25 cellular contexts compared by ENCODE assay signal in the genomic region with DNA sequence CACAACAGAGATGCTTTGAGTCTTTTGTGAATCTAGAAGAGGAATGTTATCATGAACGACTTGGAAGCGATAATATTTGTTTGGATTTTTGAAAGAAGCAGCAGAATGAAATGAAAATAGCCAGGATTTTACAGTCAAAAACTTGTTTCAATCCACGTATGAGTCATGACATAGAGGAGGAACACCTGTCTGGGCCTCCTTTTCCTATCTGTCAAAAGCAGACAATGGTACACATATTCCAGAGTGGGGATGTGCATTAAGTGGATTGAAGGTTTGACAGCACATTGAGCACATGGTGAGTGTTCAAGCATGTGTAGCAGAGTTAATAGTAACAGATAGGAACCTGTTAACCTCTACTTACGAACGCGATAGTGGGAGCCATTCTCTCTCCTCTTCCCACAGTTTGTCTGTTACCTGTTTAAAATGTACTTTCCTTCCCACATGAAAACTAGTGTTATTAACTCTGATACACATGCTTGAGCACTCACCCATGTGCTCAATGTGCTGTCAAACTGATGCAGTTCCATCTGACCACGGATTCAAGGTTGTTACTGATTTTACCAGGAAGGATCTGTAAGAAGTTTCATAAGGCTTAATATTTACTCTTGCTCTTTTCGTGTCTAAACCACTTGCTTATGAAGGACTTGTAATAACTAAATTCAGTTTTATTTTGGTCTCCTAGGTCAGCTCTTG.
DNase-seq lines count a peak whose midpoint lies in the region; ATAC-seq, FAIRE-seq and TF ChIP-seq lines count a peak whose summit lies in the region.
"Had no signal": no experiment of that assay in that cellular context is flagged by ENCODE, and none has a peak within 500 bp of the region (broad histone marks: within the 10 kb centered on the region; RNA-seq: fewer than 3 reads in every experiment).

No MANE protein-coding gene starts in this region.

- no TSS peak for BruUV-seq in HepG2 (replicated peaks; lab: Mats Ljungman, UMichigan)

- H3K4me1 ChIP-seq in HepG2 (ENCODE audit: insufficient read depth, low read length) = no peaks in the 10 kb centered on the region
- H3K4me1 ChIP-seq in right lobe of liver = no peaks in the 10 kb centered on the region
- H3K4me1 ChIP-seq in thyroid gland = peaks cover 0 to 12% of the 10 kb centered on the region in 2 donors
- H3K4me1 ChIP-seq: BE2C, BLaER1, Caco-2 had no signal

- TF ChIP-seq POLR2A in HepG2 (IDR thresholded peaks at IDR 0.05; ENCODE audit: insufficient read depth in 1 of 2, low read depth in 2 of 2, low read length in 2 of 2) (no peak), right lobe of liver (IDR thresholded peaks at IDR 0.05) (no peak), thyroid gland (IDR thresholded peaks at IDR 0.05) (no peak)

- H3K27me3 Mint-ChIP-seq in activated CD4-positive, alpha-beta T cell treated with anti-CD3 and anti-CD28 coated beads, Interleukin-2, amount 10 ng/mL, durations not matched to agents 24 days and 14 days = no peaks in the 10 kb centered on the region
- H3K27me3 Mint-ChIP-seq: CD4-positive, alpha-beta memory T cell; CD4-positive, CD25-positive, alpha-beta regulatory T cell had no signal

- no peak overlapping the region for H3K4me2 ChIP-seq in HepG2 (ENCODE audit: low read depth, low read length)
- peak overlapping the region; percentile 9 for H3K4me2 ChIP-seq in neural cell (ENCODE audit: low read length)
- H3K4me2 ChIP-seq: BLaER1 had no signal

- 22% methylated on average over 8 of the region's 8 CpGs for WGBS in HepG2 (ENCODE audit: low lambda C conversion rate)
- 52% methylated on average over 8 of the region's 8 CpGs for WGBS in right lobe of liver (ENCODE audit: insufficient coverage, low coverage, low lambda C conversion rate, missing lambda C conversion rate)
- 64 to 66% methylated on average over 8 of the region's 8 CpGs for WGBS in thyroid gland, 2 donors

- no peak overlapping the region for H3K27ac Mint-ChIP-seq in activated CD4-positive, alpha-beta T cell treated with anti-CD3 and anti-CD28 coated beads, Interleukin-2, amount 10 ng/mL, durations not matched to agents 24 days and 14 days
- H3K27ac Mint-ChIP-seq: CD14-positive monocyte; CD4-positive, alpha-beta memory T cell; CD4-positive, CD25-positive, alpha-beta regulatory T cell had no signal

- TF ChIP-seq RAD21 in HepG2 (CRISPR knock-in tag; IDR thresholded peaks at IDR 0.05) (no peak), neural cell (conservative IDR thresholded peaks at IDR 0.05) (peak; percentile 25)

- no peaks in the 10 kb centered on the region for H3K36me3 Mint-ChIP-seq in activated CD4-positive, alpha-beta T cell treated with anti-CD3 and anti-CD28 coated beads, Interleukin-2, amount 10 ng/mL, durations not matched to agents 24 days and 14 days (ENCODE audit: low read depth)
- H3K36me3 Mint-ChIP-seq: CD14-positive monocyte; CD4-positive, alpha-beta memory T cell; CD4-positive, CD25-positive, alpha-beta regulatory T cell had no signal

- in situ Hi-C loops in HepG2 (cut with HindIII; ENCODE audit: extremely low pct_ligation_motif_present, low pct_unique_long_range_greater_than_20kb) = no loop called here

- H3K27ac ChIP-seq in HepG2 (ENCODE audit: extremely low read length, insufficient read depth, low read length) = no peak overlapping the region
- H3K27ac ChIP-seq in right lobe of liver = no peak overlapping the region
- H3K27ac ChIP-seq in neural cell (ENCODE audit: low read length) = peak overlapping the region; percentile 13
- H3K27ac ChIP-seq in thyroid gland = no peak overlapping the region
- H3K27ac ChIP-seq: 22Rv1, BLaER1 had no signal

- POLR2A ChIA-PET in HepG2 (lab: Yijun Ruan, JAX) = no interaction called here

- H3K9me3 ChIP-seq in HepG2 (ENCODE audit: low read length) (peaks cover 98% of the 10 kb centered on the region), right lobe of liver (no peaks in the 10 kb centered on the region), neural cell (ENCODE audit: low read length) (no peaks in the 10 kb centered on the region), thyroid gland (no peaks in the 10 kb centered on the region)
- H3K9me3 ChIP-seq: BE2C, BLaER1, Caco-2 had no signal

- CTCF ChIA-PET in HepG2 (lab: Yijun Ruan, JAX; ENCODE audit: low intra/inter-chr PET ratio, low total read pairs) = no interaction called here

- H3K79me2 ChIP-seq in HepG2 (ENCODE audit: insufficient read depth, low read length) (no peaks in the 10 kb centered on the region), neural cell (replicated peaks; ENCODE audit: insufficient read depth, low read length) (no peaks in the 10 kb centered on the region)

- no peaks in the 10 kb centered on the region for H4K20me1 ChIP-seq in HepG2 (ENCODE audit: insufficient read depth, low read length)
- no peaks in the 10 kb centered on the region for H4K20me1 ChIP-seq in neural cell (ENCODE audit: insufficient read depth)
- H4K20me1 ChIP-seq: BLaER1 had no signal

- H3K9ac ChIP-seq in HepG2 (ENCODE audit: insufficient read depth, low read depth, low read length) = no peak overlapping the region
- no peak overlapping the region for H3K9ac ChIP-seq in neural cell (ENCODE audit: low read length)
- H3K9ac ChIP-seq: BLaER1 had no signal

- H3K36me3 ChIP-seq in HepG2 (replicated peaks in 1 of 2; ENCODE audit: control insufficient read depth in 1 of 2, insufficient read depth in 2 of 2, low read length in 2 of 2) (no peaks in the 10 kb centered on the region), right lobe of liver (no peaks in the 10 kb centered on the region), neural cell (ENCODE audit: insufficient read depth, low read length) (no peaks in the 10 kb centered on the region), thyroid gland (no peaks in the 10 kb centered on the region)
- H3K36me3 ChIP-seq: BE2C, BLaER1 had no signal

- peak; percentile 22 for DNase-seq in activated CD4-positive, alpha-beta T cell treated with anti-CD3 and anti-CD28 coated beads, Interleukin-2, amount 10 ng/mL, durations not matched to agents 24 days and 14 days
- DNase-seq in activated CD4-positive, alpha-beta T cell treated with anti-CD3 and anti-CD28 coated beads, Interleukin-2, amount 50 U/mL, for 1 hour = no peak
- DNase-seq in HepG2 (ENCODE audit: low spot score) (no peak), right lobe of liver (no peak), thyroid gland (peak; percentile 7 to 8), A172 (ENCODE audit: low spot score) (no peak)
- no peak for DNase-seq in effector CD4-positive, alpha-beta T cell
- DNase-seq: ACHN; BE2C; C1 segment of cervical spinal cord; Caco-2; Calu3; CD4-positive, alpha-beta memory T cell; CD4-positive, CD25-positive, alpha-beta regulatory T cell; DMS79 treated with DMSO at 0.1 percent for 48 hours; GF-D8 had no signal

- ATAC-seq in HepG2 = no peak
- ATAC-seq in right lobe of liver = no peak

- peaks cover 3% of the 10 kb centered on the region for H3K9me3 Mint-ChIP-seq in activated CD4-positive, alpha-beta T cell treated with anti-CD3 and anti-CD28 coated beads, Interleukin-2, amount 10 ng/mL, durations not matched to agents 24 days and 14 days

- H3K27me3 ChIP-seq in HepG2 (ENCODE audit: control insufficient read depth in 1 of 2, insufficient read depth in 2 of 2, low read length in 2 of 2) (no peaks in the 10 kb centered on the region), right lobe of liver (no peaks in the 10 kb centered on the region), neural cell (ENCODE audit: insufficient read depth, low read depth, low read length) (no peaks in the 10 kb centered on the region), thyroid gland (no peaks in the 10 kb centered on the region)
- H3K27me3 ChIP-seq: BE2C, BLaER1 had no signal

- FAIRE-seq in HepG2 (lab: Jason Lieb, UNC) = no peak
- FAIRE-seq: A204.1, D721Med, G401.6, GM12891, GM19239 had no signal

- H3K4me1 Mint-ChIP-seq in activated CD4-positive, alpha-beta T cell treated with anti-CD3 and anti-CD28 coated beads, Interleukin-2, amount 10 ng/mL, durations not matched to agents 24 days and 14 days = no peaks in the 10 kb centered on the region
- H3K4me1 Mint-ChIP-seq: CD14-positive monocyte; CD4-positive, alpha-beta memory T cell; CD4-positive, CD25-positive, alpha-beta regulatory T cell had no signal

- no peak overlapping the region for H2AFZ ChIP-seq in HepG2 (ENCODE audit: low read length)
- no peak overlapping the region for H2AFZ ChIP-seq in neural cell (ENCODE audit: low read depth, low read length)

- H3K4me3 ChIP-seq in HepG2 (replicated peaks in 1 of 3; ENCODE audit: insufficient read depth in 1 of 3, low read depth in 2 of 3, low read length in 3 of 3) = no peak overlapping the region
- no peak overlapping the region for H3K4me3 ChIP-seq in right lobe of liver
- no peak overlapping the region for H3K4me3 ChIP-seq in neural cell (ENCODE audit: low read length)
- H3K4me3 ChIP-seq in thyroid gland (replicated peaks in 1 of 3) = no peak overlapping the region
- H3K4me3 ChIP-seq: BLaER1 had no signal

- peaks cover 5% of the 10 kb centered on the region for H3F3A ChIP-seq in neural cell (ENCODE audit: insufficient read depth, low read length, poor library complexity, severe bottlenecking)

- H3K4me3 Mint-ChIP-seq in activated CD4-positive, alpha-beta T cell treated with anti-CD3 and anti-CD28 coated beads, Interleukin-2, amount 10 ng/mL, durations not matched to agents 24 days and 14 days = no peak overlapping the region
- H3K4me3 Mint-ChIP-seq: CD14-positive monocyte; CD4-positive, alpha-beta memory T cell; CD4-positive, CD25-positive, alpha-beta regulatory T cell had no signal

- TF ChIP-seq EP300 in HepG2 (IDR thresholded peaks at IDR 0.05; ENCODE audit: low read depth in 2 of 2, low read length in 2 of 2) = no peak
- no peak for TF ChIP-seq EP300 in HepG2 (CRISPR knock-in tag; IDR thresholded peaks at IDR 0.05; ENCODE audit: borderline replicate concordance)
- peak; percentile 98 for TF ChIP-seq EP300 in neural cell (conservative IDR thresholded peaks at IDR 0.05; ENCODE audit: poor library complexity, severe bottlenecking)

- intact Hi-C loops in activated CD4-positive, alpha-beta T cell treated with anti-CD3 and anti-CD28 coated beads, Interleukin-2, amount 10 ng/mL, durations not matched to agents 24 days and 14 days (cut with micrococcal nuclease) = no loop called here
- intact Hi-C loops in HepG2 (cut with micrococcal nuclease; ENCODE audit: unreplicated experiment) (no loop called here), right lobe of liver (cut with DNase I) (no loop called here), thyroid gland (cut with DNase I) (no loop called here)

- TF ChIP-seq CTCF in HepG2 (CRISPR knock-in tag; IDR thresholded peaks at IDR 0.05) (no peak), right lobe of liver (IDR thresholded peaks at IDR 0.05) (no peak), neural cell (IDR thresholded peaks at IDR 0.05; ENCODE audit: poor library complexity, severe bottlenecking) (no peak), thyroid gland (IDR thresholded peaks at IDR 0.05) (no peak)

- no peaks in the 10 kb centered on the region for H3K9me2 ChIP-seq in neural cell (ENCODE audit: insufficient read depth, low read length)

TF ChIP-seq in neural cell, 6 proteins besides CTCF, POLR2A, EP300 and RAD21 (continues in another document):
- TF ChIP-seq MXI1 (conservative IDR thresholded peaks at IDR 0.05; ENCODE audit: poor library complexity, severe bottlenecking) = peak; percentile 91

Comparison
In these comparisons a context has a peak if more than half of its experiments do, and no peak if none do; other contexts are left out.
1. DNase-seq: peak in activated CD4-positive, alpha-beta T cell treated with anti-CD3 and anti-CD28 coated beads, Interleukin-2, amount 10 ng/mL, durations not matched to agents 24 days and 14 days (single experiment) and thyroid gland (2 of 2); none in activated CD4-positive, alpha-beta T cell treated with anti-CD3 and anti-CD28 coated beads, Interleukin-2, amount 50 U/mL, for 1 hour (single experiment), HepG2 (single experiment), right lobe of liver (0 of 3), A172 (single experiment) and effector CD4-positive, alpha-beta T cell (single experiment).